17 cellular contexts compared by ENCODE assay signal in the genomic region with DNA sequence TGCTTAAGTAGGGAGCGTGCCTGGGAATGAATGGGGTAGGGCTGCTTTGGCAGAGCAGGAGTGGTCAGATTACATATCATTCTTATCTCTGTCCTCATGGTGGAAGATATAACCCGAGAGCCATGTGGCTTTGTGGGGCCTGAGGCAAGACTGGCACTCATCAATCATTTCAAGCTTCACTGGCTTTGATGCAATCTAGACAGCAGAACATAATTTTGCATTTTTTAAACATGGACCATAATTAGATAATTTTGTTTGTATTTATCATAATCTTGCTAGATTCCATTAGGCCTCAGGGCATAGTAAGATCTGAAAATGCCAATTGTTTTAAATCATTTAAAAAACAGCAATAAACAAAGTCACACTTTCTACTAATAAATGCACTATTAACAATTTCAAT.
DNase-seq lines count a peak whose midpoint lies in the region; ATAC-seq and TF ChIP-seq lines count a peak whose summit lies in the region.
"Had no signal": no experiment of that assay in that cellular context is flagged by ENCODE, and none has a peak within 500 bp of the region (broad histone marks: within the 10 kb centered on the region; RNA-seq: fewer than 3 reads in every experiment).

No MANE protein-coding gene starts in this region.

- H3K27ac ChIP-seq in SK-N-SH (ENCODE audit: low read depth in 2 of 2, low read length in 1 of 2), result no peak overlapping the region
- H3K27ac ChIP-seq: A549 had no signal

- no peaks in the 10 kb centered on the region; the same call in 1 of the 2 replicates for H3K9me3 ChIP-seq in BE2C
- H3K9me3 ChIP-seq in SK-N-SH, result no peaks in the 10 kb centered on the region
- H3K9me3 ChIP-seq: A549, HAP-1 had no signal

- no peak overlapping the region for H3K4me2 ChIP-seq in SK-N-SH
- H3K4me2 ChIP-seq: A549 had no signal

- TF ChIP-seq CTCF in BE2C (IDR thresholded peaks at IDR 0.05; ENCODE audit: low read depth, low read length) (no peak), SK-N-SH (IDR thresholded peaks at IDR 0.05) (no peak)

- peak; percentile 85 for DNase-seq in BE2C
- DNase-seq in H4 (ENCODE audit: low spot score), result peak; percentile 40
- DNase-seq in SK-N-SH, result peak; percentile 80
- peak; percentile 23 for DNase-seq in iPS-NIHi7 (ENCODE audit: extremely low spot score)
- no peak for DNase-seq in globus pallidus (ENCODE audit: low spot score)
- DNase-seq: DMS79, IMR-90, NCI-H1105 treated with DMSO at 0.1 percent for 48 hours, NCI-H1930, NCI-H2171 treated with DMSO at 0.1 percent for 48 hours, NCI-H524 treated with DMSO at 0.1 percent for 48 hours, PC-3, Right ventricle myocardium superior had no signal

- ATAC-seq in HG03520 (IDR thresholded peaks at IDR 0.05; ENCODE audit: unreplicated experiment), result no peak
- no peak for ATAC-seq in HG03045 (IDR thresholded peaks at IDR 0.05; ENCODE audit: unreplicated experiment)
- ATAC-seq: A549, PC-3 had no signal

- no peaks in the 10 kb centered on the region for H3K27me3 ChIP-seq in BE2C
- no peaks in the 10 kb centered on the region for H3K27me3 ChIP-seq in SK-N-SH (ENCODE audit: insufficient read depth)

- no peaks in the 10 kb centered on the region for H3K9me2 ChIP-seq in SK-N-SH

- 8% methylated on average over 2 of the region's 2 CpGs for WGBS in SK-N-SH (ENCODE audit: low lambda C conversion rate)

- H3K4me3 ChIP-seq in BE2C (ENCODE audit: low read depth, low read length) (no peak overlapping the region), SK-N-SH (ENCODE audit: low read depth in 2 of 2, low read length in 1 of 2) (no peak overlapping the region)
- H3K4me3 ChIP-seq: A549, HAP-1 had no signal

- CTCF ChIA-PET in SK-N-SH (lab: Yijun Ruan, JAX), result interaction anchor here (0.6 to 2.7 kb wide), 6 partner anchors 108 to 494 kb away, joined by 3 to 10 read pairs (median 3); a partner anchor contains a TSS

- no peaks in the 10 kb centered on the region for H3K79me2 ChIP-seq in SK-N-SH (ENCODE audit: insufficient read depth)

- peak; percentile 32 to 100; a peak in 3 of 4 replicates for TF ChIP-seq EP300 in SK-N-SH (IDR thresholded peaks at IDR 0.05; ENCODE audit: borderline replicate concordance in 1 of 2, low read depth in 1 of 2, low read length in 1 of 2)

- H4K20me1 ChIP-seq in SK-N-SH (ENCODE audit: insufficient read depth), result no peaks in the 10 kb centered on the region

- peaks cover 9% of the 10 kb centered on the region for H3K4me1 ChIP-seq in BE2C
- H3K4me1 ChIP-seq in SK-N-SH (ENCODE audit: control insufficient read depth in 1 of 2, insufficient read depth in 2 of 2, low read depth in 1 of 2, low read length in 1 of 2), result peaks cover 0 to 11% of the 10 kb centered on the region in 2 experiments; a peak in 2 of 4 replicates
- H3K4me1 ChIP-seq: A549 had no signal

- H2AFZ ChIP-seq in SK-N-SH (ENCODE audit: low read depth), result no peak overlapping the region

- POLR2A ChIA-PET in SK-N-SH (lab: Yijun Ruan, JAX), result no interaction called here

- H3K9ac ChIP-seq in SK-N-SH, result no peak overlapping the region

- H3K36me3 ChIP-seq in BE2C (no peaks in the 10 kb centered on the region), SK-N-SH (replicated peaks in 1 of 2; ENCODE audit: control insufficient read depth in 1 of 2, insufficient read depth in 2 of 2, low read length in 1 of 2) (no peaks in the 10 kb centered on the region)
- H3K36me3 ChIP-seq: HAP-1 had no signal

- H3F3A ChIP-seq in SK-N-SH (replicated peaks; ENCODE audit: insufficient read depth), result no peaks in the 10 kb centered on the region

- TF ChIP-seq RAD21 in SK-N-SH (IDR thresholded peaks at IDR 0.05; ENCODE audit: low read length), result peak; percentile 43

TF ChIP-seq in SK-N-SH, 30 proteins besides CTCF, POLR2A, EP300 and RAD21 (continues in another document):
- TF ChIP-seq YY1 (IDR thresholded peaks at IDR 0.05; ENCODE audit: low read depth) (no peak), EZH2phosphoT487 (IDR thresholded peaks at IDR 0.05; ENCODE audit: borderline replicate concordance, low read depth) (no peak), FOXJ3 (CRISPR knock-in tag; IDR thresholded peaks at IDR 0.05) (peak; percentile 99), RFX5 (IDR thresholded peaks at IDR 0.05; ENCODE audit: low read length) (no peak), SMC3 (IDR thresholded peaks at IDR 0.05; ENCODE audit: low read depth, low read length) (no peak), TCF12 (IDR thresholded peaks at IDR 0.05) (peak; percentile 84), GABPA (IDR thresholded peaks at IDR 0.05; ENCODE audit: low read depth) (no peak), FOSL2 (IDR thresholded peaks at IDR 0.05; ENCODE audit: borderline replicate concordance, low read depth) (no peak), NRF1 (IDR thresholded peaks at IDR 0.05; ENCODE audit: low read depth, low read length) (no peak), TEAD4 (IDR thresholded peaks at IDR 0.05; ENCODE audit: borderline replicate concordance, insufficient read depth) (peak; percentile 84), NFIC (IDR thresholded peaks at IDR 0.05; ENCODE audit: borderline replicate concordance) (no peak), FOXM1 (IDR thresholded peaks at IDR 0.05; ENCODE audit: low read depth) (no peak), CHD2 (IDR thresholded peaks at IDR 0.05; ENCODE audit: low read length, partially characterized antibody) (peak; percentile 95), TAF1 (IDR thresholded peaks at IDR 0.05; ENCODE audit: borderline replicate concordance, low read depth, low read length) (no peak), JUND (IDR thresholded peaks at IDR 0.05) (peak; percentile 44; the same call in 1 of the 2 replicates), GATA2 (CRISPR knock-in tag; IDR thresholded peaks at IDR 0.05) (peak; percentile 100), MEF2A (IDR thresholded peaks at IDR 0.05; ENCODE audit: borderline replicate concordance, low read depth) (no peak)
- TF ChIP-seq, protein P1, sequence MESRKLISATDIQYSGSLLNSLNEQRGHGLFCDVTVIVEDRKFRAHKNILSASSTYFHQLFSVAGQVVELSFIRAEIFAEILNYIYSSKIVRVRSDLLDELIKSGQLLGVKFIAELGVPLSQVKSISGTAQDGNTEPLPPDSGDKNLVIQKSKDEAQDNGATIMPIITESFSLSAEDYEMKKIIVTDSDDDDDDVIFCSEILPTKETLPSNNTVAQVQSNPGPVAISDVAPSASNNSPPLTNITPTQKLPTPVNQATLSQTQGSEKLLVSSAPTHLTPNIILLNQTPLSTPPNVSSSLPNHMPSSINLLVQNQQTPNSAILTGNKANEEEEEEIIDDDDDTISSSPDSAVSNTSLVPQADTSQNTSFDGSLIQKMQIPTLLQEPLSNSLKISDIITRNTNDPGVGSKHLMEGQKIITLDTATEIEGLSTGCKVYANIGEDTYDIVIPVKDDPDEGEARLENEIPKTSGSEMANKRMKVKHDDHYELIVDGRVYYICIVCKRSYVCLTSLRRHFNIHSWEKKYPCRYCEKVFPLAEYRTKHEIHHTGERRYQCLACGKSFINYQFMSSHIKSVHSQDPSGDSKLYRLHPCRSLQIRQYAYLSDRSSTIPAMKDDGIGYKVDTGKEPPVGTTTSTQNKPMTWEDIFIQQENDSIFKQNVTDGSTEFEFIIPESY (IDR thresholded peaks at IDR 0.05; ENCODE audit: borderline replicate concordance, low read depth), result no peak
- TF ChIP-seq, protein P2, sequence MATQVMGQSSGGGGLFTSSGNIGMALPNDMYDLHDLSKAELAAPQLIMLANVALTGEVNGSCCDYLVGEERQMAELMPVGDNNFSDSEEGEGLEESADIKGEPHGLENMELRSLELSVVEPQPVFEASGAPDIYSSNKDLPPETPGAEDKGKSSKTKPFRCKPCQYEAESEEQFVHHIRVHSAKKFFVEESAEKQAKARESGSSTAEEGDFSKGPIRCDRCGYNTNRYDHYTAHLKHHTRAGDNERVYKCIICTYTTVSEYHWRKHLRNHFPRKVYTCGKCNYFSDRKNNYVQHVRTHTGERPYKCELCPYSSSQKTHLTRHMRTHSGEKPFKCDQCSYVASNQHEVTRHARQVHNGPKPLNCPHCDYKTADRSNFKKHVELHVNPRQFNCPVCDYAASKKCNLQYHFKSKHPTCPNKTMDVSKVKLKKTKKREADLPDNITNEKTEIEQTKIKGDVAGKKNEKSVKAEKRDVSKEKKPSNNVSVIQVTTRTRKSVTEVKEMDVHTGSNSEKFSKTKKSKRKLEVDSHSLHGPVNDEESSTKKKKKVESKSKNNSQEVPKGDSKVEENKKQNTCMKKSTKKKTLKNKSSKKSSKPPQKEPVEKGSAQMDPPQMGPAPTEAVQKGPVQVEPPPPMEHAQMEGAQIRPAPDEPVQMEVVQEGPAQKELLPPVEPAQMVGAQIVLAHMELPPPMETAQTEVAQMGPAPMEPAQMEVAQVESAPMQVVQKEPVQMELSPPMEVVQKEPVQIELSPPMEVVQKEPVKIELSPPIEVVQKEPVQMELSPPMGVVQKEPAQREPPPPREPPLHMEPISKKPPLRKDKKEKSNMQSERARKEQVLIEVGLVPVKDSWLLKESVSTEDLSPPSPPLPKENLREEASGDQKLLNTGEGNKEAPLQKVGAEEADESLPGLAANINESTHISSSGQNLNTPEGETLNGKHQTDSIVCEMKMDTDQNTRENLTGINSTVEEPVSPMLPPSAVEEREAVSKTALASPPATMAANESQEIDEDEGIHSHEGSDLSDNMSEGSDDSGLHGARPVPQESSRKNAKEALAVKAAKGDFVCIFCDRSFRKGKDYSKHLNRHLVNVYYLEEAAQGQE (IDR thresholded peaks at IDR 0.05; ENCODE audit: low read depth, low read length), result no peak
- TF ChIP-seq, protein P3, sequence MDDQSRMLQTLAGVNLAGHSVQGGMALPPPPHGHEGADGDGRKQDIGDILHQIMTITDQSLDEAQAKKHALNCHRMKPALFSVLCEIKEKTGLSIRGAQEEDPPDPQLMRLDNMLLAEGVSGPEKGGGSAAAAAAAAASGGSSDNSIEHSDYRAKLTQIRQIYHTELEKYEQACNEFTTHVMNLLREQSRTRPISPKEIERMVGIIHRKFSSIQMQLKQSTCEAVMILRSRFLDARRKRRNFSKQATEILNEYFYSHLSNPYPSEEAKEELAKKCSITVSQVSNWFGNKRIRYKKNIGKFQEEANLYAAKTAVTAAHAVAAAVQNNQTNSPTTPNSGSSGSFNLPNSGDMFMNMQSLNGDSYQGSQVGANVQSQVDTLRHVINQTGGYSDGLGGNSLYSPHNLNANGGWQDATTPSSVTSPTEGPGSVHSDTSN (IDR thresholded peaks at IDR 0.05), result peak; percentile 43; the same call in 1 of the 2 replicates
- TF ChIP-seq, protein P4, sequence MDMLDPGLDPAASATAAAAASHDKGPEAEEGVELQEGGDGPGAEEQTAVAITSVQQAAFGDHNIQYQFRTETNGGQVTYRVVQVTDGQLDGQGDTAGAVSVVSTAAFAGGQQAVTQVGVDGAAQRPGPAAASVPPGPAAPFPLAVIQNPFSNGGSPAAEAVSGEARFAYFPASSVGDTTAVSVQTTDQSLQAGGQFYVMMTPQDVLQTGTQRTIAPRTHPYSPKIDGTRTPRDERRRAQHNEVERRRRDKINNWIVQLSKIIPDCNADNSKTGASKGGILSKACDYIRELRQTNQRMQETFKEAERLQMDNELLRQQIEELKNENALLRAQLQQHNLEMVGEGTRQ (IDR thresholded peaks at IDR 0.05; ENCODE audit: borderline replicate concordance, low read depth, low read length), result no peak
